ENCODE assay signal across 17 cellular contexts in genomic region chr22:30368420-30368819, GRCh38. TPM values are rescaled to one million over a fixed set of nuclear protein-coding genes. Genes with fewer than 3 reads are reported as not detected.
DNase-seq lines count a peak whose midpoint lies in the region; ATAC-seq and TF ChIP-seq lines count a peak whose summit lies in the region.
"Had no signal": no experiment of that assay in that cellular context is flagged by ENCODE, and none has a peak within 500 bp of the region (broad histone marks: within the 10 kb centered on the region; RNA-seq: fewer than 3 reads in every experiment).

No MANE protein-coding gene starts in this region.

- no peaks in the 10 kb centered on the region for H3K79me2 ChIP-seq in H9 (ENCODE audit: insufficient read depth, low read length)

- no peak overlapping the region for H3K18ac ChIP-seq in H9 (ENCODE audit: insufficient read length, low read depth, low read length)

- H3K4me1 Mint-ChIP-seq in H9 (peaks cover 3% of the 10 kb centered on the region in 2 experiments), WTC11 (peaks cover 3% of the 10 kb centered on the region)
- H3K4me1 Mint-ChIP-seq: CD4-positive, alpha-beta memory T cell had no signal

- no peak overlapping the region for H4K91ac ChIP-seq in H9 (ENCODE audit: insufficient read length, low read depth, low read length)

- H3K27me3 ChIP-seq in H9 (ENCODE audit: insufficient read depth, low read length) = no peaks in the 10 kb centered on the region
- H3K27me3 ChIP-seq: BE2C had no signal

- H2AK5ac ChIP-seq in H9 (ENCODE audit: insufficient read length, low read length) = no peak overlapping the region

- H3K9me3 Mint-ChIP-seq in H9 (no peaks in the 10 kb centered on the region), WTC11 (no peaks in the 10 kb centered on the region)
- H3K9me3 Mint-ChIP-seq in activated naive CD4-positive, alpha-beta T cell treated with anti-CD3 and anti-CD28 coated beads, Interleukin-2, amount 50 U/mL, for 72 hours = no peaks in the 10 kb centered on the region
- H3K9me3 Mint-ChIP-seq: CD14-positive monocyte; CD4-positive, alpha-beta memory T cell had no signal

- H3K27ac ChIP-seq in H9 (ENCODE audit: insufficient read length, low read depth, low read length) = no peak overlapping the region
- H3K27ac ChIP-seq: HL-60 had no signal

- no peaks in the 10 kb centered on the region; the same call in 1 of the 2 replicates for H3K27me3 Mint-ChIP-seq in H9 (ENCODE audit: low read depth)
- no peaks in the 10 kb centered on the region for H3K27me3 Mint-ChIP-seq in WTC11 (ENCODE audit: low read depth)
- H3K27me3 Mint-ChIP-seq: CD4-positive, alpha-beta memory T cell had no signal

- H2BK5ac ChIP-seq in H9 (ENCODE audit: insufficient read length, low read length) = no peak overlapping the region

- H3K36me3 Mint-ChIP-seq in H9 (ENCODE audit: insufficient read depth in 1 of 3, low read depth in 3 of 3) (peaks cover 3 to 11% (median 7%) of the 10 kb centered on the region in 3 experiments; a peak in 4 of 7 replicates), WTC11 (no peaks in the 10 kb centered on the region)
- no peaks in the 10 kb centered on the region for H3K36me3 Mint-ChIP-seq in activated naive CD4-positive, alpha-beta T cell treated with anti-CD3 and anti-CD28 coated beads, Interleukin-2, amount 50 U/mL, for 72 hours

- no peaks in the 10 kb centered on the region for H4K20me1 ChIP-seq in H9 (ENCODE audit: control insufficient read depth, insufficient read depth, insufficient read length)

- H2BK12ac ChIP-seq in H9 (ENCODE audit: insufficient read length, low read depth, low read length) = no peak overlapping the region

- no peaks in the 10 kb centered on the region for H3K9me3 ChIP-seq in H9 (ENCODE audit: control insufficient read depth, low read depth, low read length)
- H3K9me3 ChIP-seq: BE2C, HAP-1 had no signal

- CTCF ChIA-PET in WTC11 (lab: Charles Lee) = interaction anchor here (1.6 to 2.8 kb wide), 2 partner anchors 19 to 80 kb away, joined by 9 to 12 read pairs; partner anchors contain the start of gene RNF215

- no peaks in the 10 kb centered on the region for H3K79me1 ChIP-seq in H9 (ENCODE audit: insufficient read depth, low read depth, low read length, poor library complexity, severe bottlenecking)

- ATAC-seq in WTC11 = no peak
- peak; percentile 54 for ATAC-seq in left lobe of liver
- no peak for ATAC-seq in activated naive CD4-positive, alpha-beta T cell treated with anti-CD3 and anti-CD28 coated beads, Interleukin-2, amount 50 U/mL, for 72 hours
- ATAC-seq in esophagus mucosa = no peak
- ATAC-seq: K562 had no signal

- no peak overlapping the region for H3K4me2 ChIP-seq in H9 (ENCODE audit: insufficient read depth, insufficient read length, low read length)

- POLR2A ChIA-PET in WTC11 (lab: Charles Lee) = no interaction called here

- H3K27ac Mint-ChIP-seq in H9 = peak overlapping the region in 2 of 3 experiments; percentile 7 to 24; a peak in 2 of 7 replicates
- 0 out of 2 replicates have a peak overlapping the region, but pooled peaks have one; percentile 22 for H3K27ac Mint-ChIP-seq in WTC11
- no peak overlapping the region for H3K27ac Mint-ChIP-seq in activated naive CD4-positive, alpha-beta T cell treated with anti-CD3 and anti-CD28 coated beads, Interleukin-2, amount 50 U/mL, for 72 hours

- no peak overlapping the region for H2BK20ac ChIP-seq in H9 (ENCODE audit: low read depth, low read length, poor library complexity, severe bottlenecking)

- no peaks in the 10 kb centered on the region for H3K4me1 ChIP-seq in H9 (ENCODE audit: insufficient read depth, low read length)
- H3K4me1 ChIP-seq: HAP-1 had no signal

- no peaks in the 10 kb centered on the region for H3K23me2 ChIP-seq in H9 (ENCODE audit: insufficient read length, low read depth, low read length, poor library complexity, severe bottlenecking)

- H2AFZ ChIP-seq in H9 (ENCODE audit: low read length) = no peak overlapping the region

- H2BK120ac ChIP-seq in H9 (ENCODE audit: low read depth, low read length, poor library complexity, severe bottlenecking) = no peak overlapping the region

- no peak overlapping the region for H4K8ac ChIP-seq in H9 (replicated peaks; ENCODE audit: insufficient read length, low read depth, low read length)

- no peak overlapping the region for H3K4ac ChIP-seq in H9 (ENCODE audit: low read depth, low read length)

- H3K4me3 Mint-ChIP-seq in H9 (no peak overlapping the region), WTC11 (no peak overlapping the region)
- H3K4me3 Mint-ChIP-seq: CD14-positive monocyte; CD4-positive, alpha-beta memory T cell had no signal

- no peak overlapping the region for H4K5ac ChIP-seq in H9 (ENCODE audit: insufficient read length, low read depth, low read length)

- no peak overlapping the region for H3K23ac ChIP-seq in H9 (ENCODE audit: insufficient read length, low read depth, low read length)

- WGBS in H9 (ENCODE audit: extremely low coverage, insufficient read length, low lambda C conversion rate) = no CpG with 5 or more reads among the region's 9 CpGs

- H3K56ac ChIP-seq in H9 (ENCODE audit: insufficient read length, low read depth, low read length) = no peak overlapping the region

- H2BK15ac ChIP-seq in H9 (ENCODE audit: low read depth, low read length) = no peak overlapping the region

- no peak overlapping the region for H3T11ph ChIP-seq in H9 (ENCODE audit: low read length)

- no peak overlapping the region for H3K9ac ChIP-seq in H9 (ENCODE audit: extremely low read depth, insufficient read length, low read length)

- no peak for DNase-seq in H9
- DNase-seq in WTC11 (ENCODE audit: low spot score) = no peak
- DNase-seq in left lobe of liver (ENCODE audit: low spot score) = no peak
- DNase-seq in activated naive CD4-positive, alpha-beta T cell treated with anti-CD3 and anti-CD28 coated beads, Interleukin-2, amount 50 U/mL, for 72 hours (ENCODE audit: low spot score in 2 of 2) = no peak
- no peak for DNase-seq in UCSD-AML1 (lab: John Stamatoyannopoulos, UW; ENCODE audit: unreplicated experiment)
- DNase-seq in NCI-H2171 treated with DMSO at 0.1 percent for 48 hours (lab: John Stamatoyannopoulos, UW) = no peak
- DNase-seq: ACHN; BE2C; CD4-positive, alpha-beta memory T cell; DMS79 treated with DMSO at 0.1 percent for 48 hours; GF-D8; GOT3 had no signal

- no peak overlapping the region for H3K14ac ChIP-seq in H9 (ENCODE audit: insufficient read depth, low read length)

- no peak for TF ChIP-seq CTCF in H9 (conservative IDR thresholded peaks at IDR 0.05)
- no peak for TF ChIP-seq CTCF in WTC11 (IDR thresholded peaks at IDR 0.05)

TF ChIP-seq in WTC11, 78 proteins besides CTCF, POLR2A, EP300 and RAD21 (continues in another document):
- TF ChIP-seq AR (CRISPR knock-in tag; IDR thresholded peaks at IDR 0.05) (no peak), CREM (CRISPR knock-in tag; IDR thresholded peaks at IDR 0.05) (no peak), HMGA2 (CRISPR knock-in tag; IDR thresholded peaks at IDR 0.05) (no peak), SMAD4 (CRISPR knock-in tag; IDR thresholded peaks at IDR 0.05) (no peak)

RNA-seq across cellular contexts. Expression of gene CCDC157, which starts 11.6 kb away (rescaled TPM):
- total RNA-seq in H9 (2021) (4.3 and 4.8 TPM in 2 replicates), WTC11 (2021) (3.8 to 6.5 TPM (median 4.2 TPM) in 3 replicates), left lobe of liver (0.78 TPM), esophagus mucosa (1.2 TPM)
- total RNA-seq in activated naive CD4-positive, alpha-beta T cell treated with anti-CD3 and anti-CD28 coated beads, Interleukin-2, amount 50 U/mL, for 72 hours = 1 to 10 TPM in 1 of 2 donors, not detected in 1; 2.9 TPM

RNA-seq across cellular contexts. Expression of gene SF3A1, which starts 11.7 kb away (rescaled TPM):
- total RNA-seq in H9 (2021) (211 and 225 TPM in 2 replicates), WTC11 (2021) (214 to 272 TPM (median 227 TPM) in 3 replicates), left lobe of liver (73.3 TPM), esophagus mucosa (111 TPM)
- total RNA-seq in activated naive CD4-positive, alpha-beta T cell treated with anti-CD3 and anti-CD28 coated beads, Interleukin-2, amount 50 U/mL, for 72 hours = 100 to 1,000 TPM; 229 to 281 TPM

RNA-seq across cellular contexts. Expression of gene RNF215, which starts 18.8 kb away (rescaled TPM):
- 22.6 and 24.5 TPM in 2 replicates for total RNA-seq in H9 (2021)
- 25.4 to 28.6 TPM (median 27.6 TPM) in 3 replicates for total RNA-seq in WTC11 (2021)
- 8.7 TPM for total RNA-seq in left lobe of liver
- total RNA-seq in activated naive CD4-positive, alpha-beta T cell treated with anti-CD3 and anti-CD28 coated beads, Interleukin-2, amount 50 U/mL, for 72 hours = 10 to 100 TPM in 1 of 2 donors, 1 to 10 TPM in 1; 6.8 to 11.8 TPM
- 4.8 TPM for total RNA-seq in esophagus mucosa

RNA-seq across cellular contexts. Expression of gene SEC14L2, which starts 28.4 kb away (rescaled TPM):
- total RNA-seq in H9 (2021) (8.2 and 8.5 TPM in 2 replicates), WTC11 (2021) (2.4 to 3.9 TPM (median 3.9 TPM) in 3 replicates), left lobe of liver (252 TPM), esophagus mucosa (19.9 TPM)
- 10 to 100 TPM; 13.9 to 16.3 TPM for total RNA-seq in activated naive CD4-positive, alpha-beta T cell treated with anti-CD3 and anti-CD28 coated beads, Interleukin-2, amount 50 U/mL, for 72 hours

RNA-seq across cellular contexts. Expression of gene TBC1D10A, which starts 41.7 kb away (rescaled TPM):
- total RNA-seq in H9 (2021) (8.2 and 8.4 TPM in 2 replicates), WTC11 (2021) (7.5 to 11.1 TPM (median 9.6 TPM) in 3 replicates), left lobe of liver (19.7 TPM), esophagus mucosa (44.5 TPM)
- total RNA-seq in activated naive CD4-positive, alpha-beta T cell treated with anti-CD3 and anti-CD28 coated beads, Interleukin-2, amount 50 U/mL, for 72 hours = 10 to 100 TPM; 27.2 to 36.9 TPM

Comparison
In these comparisons a context has a peak if more than half of its experiments do, and no peak if none do; other contexts are left out.
1. H3K27ac Mint-ChIP-seq: peak in H9 (2 of 3) and WTC11 (single experiment); none in activated naive CD4-positive, alpha-beta T cell treated with anti-CD3 and anti-CD28 coated beads, Interleukin-2, amount 50 U/mL, for 72 hours (0 of 2).